1 cellular context compared by ENCODE assay signal in the genomic region with DNA sequence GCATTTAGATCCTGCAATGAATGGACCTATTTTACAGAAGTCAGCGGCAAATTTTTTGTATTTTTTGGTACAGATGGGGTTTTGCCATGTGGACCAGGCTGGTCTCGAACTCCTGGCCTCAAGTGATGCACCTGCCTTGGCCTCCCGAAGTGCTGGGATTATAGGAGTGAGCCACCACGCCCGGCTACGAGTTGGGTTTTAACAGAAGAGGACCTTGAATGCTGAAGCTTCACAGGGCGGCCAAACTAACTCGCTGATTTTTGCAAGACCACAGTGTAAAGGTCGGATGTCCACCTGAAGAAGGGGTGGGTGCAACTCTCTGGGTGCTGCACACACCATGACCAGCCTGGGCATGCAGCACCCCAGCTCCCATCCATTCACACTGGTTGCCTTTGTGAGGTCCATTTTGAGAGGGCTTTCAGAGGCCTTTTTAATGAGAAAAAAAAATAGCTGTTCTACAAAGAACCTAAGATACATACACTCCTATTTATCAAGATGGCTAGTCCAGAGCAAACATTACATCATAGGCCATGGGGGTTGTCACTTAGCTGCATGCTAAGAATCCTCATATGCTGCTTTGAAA.
A peak's percentile ranks its signal among the peaks of the same experiment; 100 is the strongest.
TF ChIP-seq lines count a peak whose summit lies in the region.

No MANE protein-coding gene starts in this region.

TF ChIP-seq in HepG2, 621 proteins besides CTCF, POLR2A, EP300 and RAD21 (continued from another document and continues in another):
- TF ChIP-seq, protein P1, sequence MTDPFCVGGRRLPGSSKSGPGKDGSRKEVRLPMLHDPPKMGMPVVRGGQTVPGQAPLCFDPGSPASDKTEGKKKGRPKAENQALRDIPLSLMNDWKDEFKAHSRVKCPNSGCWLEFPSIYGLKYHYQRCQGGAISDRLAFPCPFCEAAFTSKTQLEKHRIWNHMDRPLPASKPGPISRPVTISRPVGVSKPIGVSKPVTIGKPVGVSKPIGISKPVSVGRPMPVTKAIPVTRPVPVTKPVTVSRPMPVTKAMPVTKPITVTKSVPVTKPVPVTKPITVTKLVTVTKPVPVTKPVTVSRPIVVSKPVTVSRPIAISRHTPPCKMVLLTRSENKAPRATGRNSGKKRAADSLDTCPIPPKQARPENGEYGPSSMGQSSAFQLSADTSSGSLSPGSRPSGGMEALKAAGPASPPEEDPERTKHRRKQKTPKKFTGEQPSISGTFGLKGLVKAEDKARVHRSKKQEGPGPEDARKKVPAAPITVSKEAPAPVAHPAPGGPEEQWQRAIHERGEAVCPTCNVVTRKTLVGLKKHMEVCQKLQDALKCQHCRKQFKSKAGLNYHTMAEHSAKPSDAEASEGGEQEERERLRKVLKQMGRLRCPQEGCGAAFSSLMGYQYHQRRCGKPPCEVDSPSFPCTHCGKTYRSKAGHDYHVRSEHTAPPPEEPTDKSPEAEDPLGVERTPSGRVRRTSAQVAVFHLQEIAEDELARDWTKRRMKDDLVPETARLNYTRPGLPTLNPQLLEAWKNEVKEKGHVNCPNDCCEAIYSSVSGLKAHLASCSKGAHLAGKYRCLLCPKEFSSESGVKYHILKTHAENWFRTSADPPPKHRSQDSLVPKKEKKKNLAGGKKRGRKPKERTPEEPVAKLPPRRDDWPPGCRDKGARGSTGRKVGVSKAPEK (CRISPR knock-in tag; IDR thresholded peaks at IDR 0.05; ENCODE audit: borderline replicate concordance) = 0 out of 2 replicates have a peak, but pooled peaks have one; percentile 25
- TF ChIP-seq SALL1 (CRISPR knock-in tag; IDR thresholded peaks at IDR 0.05) (peak; percentile 65), ZNF878 (CRISPR knock-in tag; IDR thresholded peaks at IDR 0.05) (no peak), RFXAP (CRISPR knock-in tag; IDR thresholded peaks at IDR 0.05; ENCODE audit: borderline replicate concordance) (no peak), ZNF34 (CRISPR knock-in tag; IDR thresholded peaks at IDR 0.05; ENCODE audit: borderline replicate concordance) (no peak), SMAD1 (CRISPR knock-in tag; IDR thresholded peaks at IDR 0.05; ENCODE audit: borderline replicate concordance, low read depth) (no peak), NFKB2 (CRISPR knock-in tag; IDR thresholded peaks at IDR 0.05; ENCODE audit: borderline replicate concordance) (0 out of 2 replicates have a peak, but pooled peaks have one; percentile 59), YEATS4 (CRISPR knock-in tag; IDR thresholded peaks at IDR 0.05; ENCODE audit: borderline replicate concordance) (peak; percentile 72), TBX3 (IDR thresholded peaks at IDR 0.05; ENCODE audit: borderline replicate concordance) (no peak), ELF1 (CRISPR knock-in tag; IDR thresholded peaks at IDR 0.05) (no peak), GFI1 (CRISPR knock-in tag; IDR thresholded peaks at IDR 0.05; ENCODE audit: borderline replicate concordance) (peak; percentile 68; the same call in 1 of the 2 replicates), BHLHE40 (IDR thresholded peaks at IDR 0.05; ENCODE audit: low read length) (no peak), JUN (CRISPR knock-in tag; IDR thresholded peaks at IDR 0.05) (no peak), SP1 (IDR thresholded peaks at IDR 0.05) (no peak), SP1 (CRISPR knock-in tag; IDR thresholded peaks at IDR 0.05) (no peak), PAWR (CRISPR knock-in tag; IDR thresholded peaks at IDR 0.05; ENCODE audit: borderline replicate concordance) (no peak), ZNF605 (CRISPR knock-in tag; IDR thresholded peaks at IDR 0.05) (peak; percentile 89), TARDBP (CRISPR knock-in tag; IDR thresholded peaks at IDR 0.05) (no peak; the same call in 1 of the 2 replicates), HNRNPUL1 (IDR thresholded peaks at IDR 0.05; ENCODE audit: low read depth, low read length) (no peak), ZNF17 (CRISPR knock-in tag; IDR thresholded peaks at IDR 0.05) (no peak), SOX6 (IDR thresholded peaks at IDR 0.05) (no peak), SOX6 (CRISPR knock-in tag; IDR thresholded peaks at IDR 0.05) (peak; percentile 75), ZNF282 (IDR thresholded peaks at IDR 0.05; ENCODE audit: partially characterized antibody) (no peak), AGO1 (IDR thresholded peaks at IDR 0.05; ENCODE audit: low read depth, low read length, poor library complexity, severe bottlenecking) (no peak), KLF13 (CRISPR knock-in tag; IDR thresholded peaks at IDR 0.05) (no peak), PHF8 (CRISPR knock-in tag; IDR thresholded peaks at IDR 0.05) (peak; percentile 31; the same call in 1 of the 2 replicates), JUNB (CRISPR knock-in tag; IDR thresholded peaks at IDR 0.05; ENCODE audit: borderline replicate concordance) (no peak), HDAC6 (IDR thresholded peaks at IDR 0.05; ENCODE audit: low read depth, low read length) (no peak), AHR (CRISPR knock-in tag; IDR thresholded peaks at IDR 0.05) (no peak), TP53 (CRISPR knock-in tag; conservative IDR thresholded peaks at IDR 0.05) (no peak), ZNF780A (CRISPR knock-in tag; IDR thresholded peaks at IDR 0.05) (no peak), ZNF263 (CRISPR knock-in tag; IDR thresholded peaks at IDR 0.05) (no peak)
- TF ChIP-seq, protein P2, sequence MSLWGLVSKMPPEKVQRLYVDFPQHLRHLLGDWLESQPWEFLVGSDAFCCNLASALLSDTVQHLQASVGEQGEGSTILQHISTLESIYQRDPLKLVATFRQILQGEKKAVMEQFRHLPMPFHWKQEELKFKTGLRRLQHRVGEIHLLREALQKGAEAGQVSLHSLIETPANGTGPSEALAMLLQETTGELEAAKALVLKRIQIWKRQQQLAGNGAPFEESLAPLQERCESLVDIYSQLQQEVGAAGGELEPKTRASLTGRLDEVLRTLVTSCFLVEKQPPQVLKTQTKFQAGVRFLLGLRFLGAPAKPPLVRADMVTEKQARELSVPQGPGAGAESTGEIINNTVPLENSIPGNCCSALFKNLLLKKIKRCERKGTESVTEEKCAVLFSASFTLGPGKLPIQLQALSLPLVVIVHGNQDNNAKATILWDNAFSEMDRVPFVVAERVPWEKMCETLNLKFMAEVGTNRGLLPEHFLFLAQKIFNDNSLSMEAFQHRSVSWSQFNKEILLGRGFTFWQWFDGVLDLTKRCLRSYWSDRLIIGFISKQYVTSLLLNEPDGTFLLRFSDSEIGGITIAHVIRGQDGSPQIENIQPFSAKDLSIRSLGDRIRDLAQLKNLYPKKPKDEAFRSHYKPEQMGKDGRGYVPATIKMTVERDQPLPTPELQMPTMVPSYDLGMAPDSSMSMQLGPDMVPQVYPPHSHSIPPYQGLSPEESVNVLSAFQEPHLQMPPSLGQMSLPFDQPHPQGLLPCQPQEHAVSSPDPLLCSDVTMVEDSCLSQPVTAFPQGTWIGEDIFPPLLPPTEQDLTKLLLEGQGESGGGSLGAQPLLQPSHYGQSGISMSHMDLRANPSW (CRISPR knock-in tag; IDR thresholded peaks at IDR 0.05; ENCODE audit: borderline replicate concordance) = peak; percentile 73; the same call in 1 of the 2 replicates
- TF ChIP-seq, protein P3, sequence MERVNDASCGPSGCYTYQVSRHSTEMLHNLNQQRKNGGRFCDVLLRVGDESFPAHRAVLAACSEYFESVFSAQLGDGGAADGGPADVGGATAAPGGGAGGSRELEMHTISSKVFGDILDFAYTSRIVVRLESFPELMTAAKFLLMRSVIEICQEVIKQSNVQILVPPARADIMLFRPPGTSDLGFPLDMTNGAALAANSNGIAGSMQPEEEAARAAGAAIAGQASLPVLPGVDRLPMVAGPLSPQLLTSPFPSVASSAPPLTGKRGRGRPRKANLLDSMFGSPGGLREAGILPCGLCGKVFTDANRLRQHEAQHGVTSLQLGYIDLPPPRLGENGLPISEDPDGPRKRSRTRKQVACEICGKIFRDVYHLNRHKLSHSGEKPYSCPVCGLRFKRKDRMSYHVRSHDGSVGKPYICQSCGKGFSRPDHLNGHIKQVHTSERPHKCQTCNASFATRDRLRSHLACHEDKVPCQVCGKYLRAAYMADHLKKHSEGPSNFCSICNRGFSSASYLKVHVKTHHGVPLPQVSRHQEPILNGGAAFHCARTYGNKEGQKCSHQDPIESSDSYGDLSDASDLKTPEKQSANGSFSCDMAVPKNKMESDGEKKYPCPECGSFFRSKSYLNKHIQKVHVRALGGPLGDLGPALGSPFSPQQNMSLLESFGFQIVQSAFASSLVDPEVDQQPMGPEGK (CRISPR knock-in tag; IDR thresholded peaks at IDR 0.05) = peak; percentile 70
- TF ChIP-seq, protein P4, sequence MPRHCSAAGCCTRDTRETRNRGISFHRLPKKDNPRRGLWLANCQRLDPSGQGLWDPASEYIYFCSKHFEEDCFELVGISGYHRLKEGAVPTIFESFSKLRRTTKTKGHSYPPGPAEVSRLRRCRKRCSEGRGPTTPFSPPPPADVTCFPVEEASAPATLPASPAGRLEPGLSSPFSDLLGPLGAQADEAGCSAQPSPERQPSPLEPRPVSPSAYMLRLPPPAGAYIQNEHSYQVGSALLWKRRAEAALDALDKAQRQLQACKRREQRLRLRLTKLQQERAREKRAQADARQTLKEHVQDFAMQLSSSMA (CRISPR knock-in tag; IDR thresholded peaks at IDR 0.05) = no peak
- TF ChIP-seq, protein P5, sequence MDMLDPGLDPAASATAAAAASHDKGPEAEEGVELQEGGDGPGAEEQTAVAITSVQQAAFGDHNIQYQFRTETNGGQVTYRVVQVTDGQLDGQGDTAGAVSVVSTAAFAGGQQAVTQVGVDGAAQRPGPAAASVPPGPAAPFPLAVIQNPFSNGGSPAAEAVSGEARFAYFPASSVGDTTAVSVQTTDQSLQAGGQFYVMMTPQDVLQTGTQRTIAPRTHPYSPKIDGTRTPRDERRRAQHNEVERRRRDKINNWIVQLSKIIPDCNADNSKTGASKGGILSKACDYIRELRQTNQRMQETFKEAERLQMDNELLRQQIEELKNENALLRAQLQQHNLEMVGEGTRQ (IDR thresholded peaks at IDR 0.05; ENCODE audit: low read depth, low read length) = no peak
- TF ChIP-seq, protein P5 (CRISPR knock-in tag; IDR thresholded peaks at IDR 0.05; ENCODE audit: borderline replicate concordance) = no peak
- TF ChIP-seq, protein P6, sequence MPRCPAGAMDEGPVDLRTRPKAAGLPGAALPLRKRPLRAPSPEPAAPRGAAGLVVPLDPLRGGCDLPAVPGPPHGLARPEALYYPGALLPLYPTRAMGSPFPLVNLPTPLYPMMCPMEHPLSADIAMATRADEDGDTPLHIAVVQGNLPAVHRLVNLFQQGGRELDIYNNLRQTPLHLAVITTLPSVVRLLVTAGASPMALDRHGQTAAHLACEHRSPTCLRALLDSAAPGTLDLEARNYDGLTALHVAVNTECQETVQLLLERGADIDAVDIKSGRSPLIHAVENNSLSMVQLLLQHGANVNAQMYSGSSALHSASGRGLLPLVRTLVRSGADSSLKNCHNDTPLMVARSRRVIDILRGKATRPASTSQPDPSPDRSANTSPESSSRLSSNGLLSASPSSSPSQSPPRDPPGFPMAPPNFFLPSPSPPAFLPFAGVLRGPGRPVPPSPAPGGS (CRISPR knock-in tag; IDR thresholded peaks at IDR 0.05) = no peak
- TF ChIP-seq, protein P7, sequence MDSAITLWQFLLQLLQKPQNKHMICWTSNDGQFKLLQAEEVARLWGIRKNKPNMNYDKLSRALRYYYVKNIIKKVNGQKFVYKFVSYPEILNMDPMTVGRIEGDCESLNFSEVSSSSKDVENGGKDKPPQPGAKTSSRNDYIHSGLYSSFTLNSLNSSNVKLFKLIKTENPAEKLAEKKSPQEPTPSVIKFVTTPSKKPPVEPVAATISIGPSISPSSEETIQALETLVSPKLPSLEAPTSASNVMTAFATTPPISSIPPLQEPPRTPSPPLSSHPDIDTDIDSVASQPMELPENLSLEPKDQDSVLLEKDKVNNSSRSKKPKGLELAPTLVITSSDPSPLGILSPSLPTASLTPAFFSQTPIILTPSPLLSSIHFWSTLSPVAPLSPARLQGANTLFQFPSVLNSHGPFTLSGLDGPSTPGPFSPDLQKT (CRISPR knock-in tag; IDR thresholded peaks at IDR 0.05; ENCODE audit: borderline replicate concordance) = no peak
- TF ChIP-seq, protein P8, sequence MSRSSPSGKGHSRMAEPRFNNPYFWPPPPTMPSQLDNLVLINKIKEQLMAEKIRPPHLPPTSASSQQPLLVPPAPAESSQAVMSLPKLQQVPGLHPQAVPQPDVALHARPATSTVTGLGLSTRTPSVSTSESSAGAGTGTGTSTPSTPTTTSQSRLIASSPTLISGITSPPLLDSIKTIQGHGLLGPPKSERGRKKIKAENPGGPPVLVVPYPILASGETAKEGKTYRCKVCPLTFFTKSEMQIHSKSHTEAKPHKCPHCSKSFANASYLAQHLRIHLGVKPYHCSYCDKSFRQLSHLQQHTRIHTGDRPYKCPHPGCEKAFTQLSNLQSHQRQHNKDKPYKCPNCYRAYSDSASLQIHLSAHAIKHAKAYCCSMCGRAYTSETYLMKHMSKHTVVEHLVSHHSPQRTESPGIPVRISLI (CRISPR knock-in tag; IDR thresholded peaks at IDR 0.05; ENCODE audit: borderline replicate concordance) = peak; percentile 83; the same call in 1 of the 2 replicates
- TF ChIP-seq, protein P9, sequence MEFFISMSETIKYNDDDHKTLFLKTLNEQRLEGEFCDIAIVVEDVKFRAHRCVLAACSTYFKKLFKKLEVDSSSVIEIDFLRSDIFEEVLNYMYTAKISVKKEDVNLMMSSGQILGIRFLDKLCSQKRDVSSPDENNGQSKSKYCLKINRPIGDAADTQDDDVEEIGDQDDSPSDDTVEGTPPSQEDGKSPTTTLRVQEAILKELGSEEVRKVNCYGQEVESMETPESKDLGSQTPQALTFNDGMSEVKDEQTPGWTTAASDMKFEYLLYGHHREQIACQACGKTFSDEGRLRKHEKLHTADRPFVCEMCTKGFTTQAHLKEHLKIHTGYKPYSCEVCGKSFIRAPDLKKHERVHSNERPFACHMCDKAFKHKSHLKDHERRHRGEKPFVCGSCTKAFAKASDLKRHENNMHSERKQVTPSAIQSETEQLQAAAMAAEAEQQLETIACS (CRISPR knock-in tag; IDR thresholded peaks at IDR 0.05) = no peak
